Comparison of ENCODE assay signal across 1 cellular context in genomic region chr7:76148947-76149346, GRCh38. TPM values are rescaled to one million over a fixed set of nuclear protein-coding genes. Genes with fewer than 3 reads are reported as not detected.
"Had no signal": no experiment of that assay in that cellular context is flagged by ENCODE, and none has a peak within 500 bp of the region (broad histone marks: within the 10 kb centered on the region; RNA-seq: fewer than 3 reads in every experiment).

No MANE protein-coding gene starts in this region.

RNA-seq across cellular contexts. Expression of gene SRRM3, which starts 52.7 kb away (rescaled TPM):
- total RNA-seq: epithelial cell of proximal tubule had no signal
